ENCODE assay signal across 8 cellular contexts in genomic region chr12:51083140-51083833, GRCh38. TPM values are rescaled to one million over a fixed set of nuclear protein-coding genes. Genes with fewer than 3 reads are reported as not detected.
DNase-seq lines count a peak whose midpoint lies in the region; ATAC-seq and TF ChIP-seq lines count a peak whose summit lies in the region.

TSS of gene CSRNP2 (minus strand) at chr12:51083596. CDS start at chr12:51076561, 7,035 bp downstream.

- peak within 1 kb of the TSS; percentile 85 for H3K4me3 ChIP-seq in Caco-2 (ENCODE audit: low read depth, low read length)
- H3K4me3 ChIP-seq in NT2/D1 (ENCODE audit: insufficient read length, low read depth), result peak within 1 kb of the TSS; percentile 86
- peak within 1 kb of the TSS; percentile 38 for H3K4me3 ChIP-seq in endocrine pancreas (ENCODE audit: control insufficient read depth, insufficient read depth, low read length)

- POLR2A ChIA-PET in Caco-2 (lab: Charles Lee), result interaction anchor here (0.5 to 2.6 kb wide), 45 partner anchors 8 to 1435 kb away, joined by 3 to 27 read pairs (median 4); partner anchors contain the start of genes DAZAP2, FAM186A, POU6F1 and SLC11A2

- BruUV-seq in Caco-2 (replicated peaks; lab: Mats Ljungman, UMichigan), result no TSS peak

- H3K27me3 ChIP-seq in Caco-2 (replicated peaks; ENCODE audit: control insufficient read depth, insufficient read depth, low read length) (no peaks in the 10 kb centered on the region), NT2/D1 (ENCODE audit: insufficient read depth, insufficient read length) (no peaks in the 10 kb centered on the region), endocrine pancreas (ENCODE audit: control insufficient read depth, insufficient read depth, low read length) (no peaks in the 10 kb centered on the region)

- H3K4me1 Mint-ChIP-seq in Caco-2 (ENCODE audit: low read depth, unreplicated experiment), result peaks cover 16% of the 10 kb centered on the region
- H3K4me1 Mint-ChIP-seq in activated CD8-positive, alpha-beta memory T cell treated with anti-CD3 and anti-CD28 coated beads, Interleukin-2, amount 10 ng/mL, durations not matched to agents 7 days and 5 days, result peaks cover 34% of the 10 kb centered on the region

- H3K36me3 ChIP-seq in Caco-2 (ENCODE audit: control insufficient read depth, insufficient read depth, low read length) (no peaks in the 10 kb centered on the region), NT2/D1 (ENCODE audit: insufficient read depth, insufficient read length, low read length) (no peaks in the 10 kb centered on the region), endocrine pancreas (ENCODE audit: control insufficient read depth, insufficient read depth, low read length) (no peaks in the 10 kb centered on the region)

- H3K27ac Mint-ChIP-seq in Caco-2 (ENCODE audit: unreplicated experiment), result peak within 1 kb of the TSS; percentile 94
- peak within 1 kb of the TSS; percentile 83 for H3K27ac Mint-ChIP-seq in activated CD8-positive, alpha-beta memory T cell treated with anti-CD3 and anti-CD28 coated beads, Interleukin-2, amount 10 ng/mL, durations not matched to agents 7 days and 5 days

- no peaks in the 10 kb centered on the region for H3K9me3 ChIP-seq in Caco-2
- H3K9me3 ChIP-seq in NT2/D1 (ENCODE audit: insufficient read depth, low read length), result no peaks in the 10 kb centered on the region
- H3K9me3 ChIP-seq in endocrine pancreas (ENCODE audit: control insufficient read depth, low read length), result no peaks in the 10 kb centered on the region

- CTCF ChIA-PET in Caco-2 (lab: Charles Lee), result interaction anchor here (0.5 to 1.3 kb wide), 9 partner anchors 12 to 1349 kb away, joined by 3 to 6 read pairs (median 3); partner anchors contain the start of genes LETMD1 and POU6F1
- CTCF ChIA-PET in activated CD8-positive, alpha-beta memory T cell treated with anti-CD3 and anti-CD28 coated beads, Interleukin-2, amount 10 ng/mL, durations not matched to agents 7 days and 5 days (lab: Charles Lee), result interaction anchor here (0.7 to 1.5 kb wide), 4 partner anchors 34 to 578 kb away, joined by 3 to 6 read pairs (median 4); no protein-coding TSS in a partner anchor

- peak within 1 kb of the TSS; percentile 91 for H3K9ac ChIP-seq in NT2/D1 (ENCODE audit: insufficient read length, low read depth)
- H3K9ac ChIP-seq in endocrine pancreas (ENCODE audit: control insufficient read depth, insufficient read depth, low read length), result peak within 1 kb of the TSS; percentile 50

- peak; percentile 98 for ATAC-seq in GM21381 (IDR thresholded peaks at IDR 0.05; ENCODE audit: unreplicated experiment)
- peak; percentile 98 for ATAC-seq in activated CD8-positive, alpha-beta memory T cell treated with anti-CD3 and anti-CD28 coated beads, Interleukin-2, amount 10 ng/mL, durations not matched to agents 7 days and 5 days

- TF ChIP-seq CTCF in Caco-2 (IDR thresholded peaks at IDR 0.05; ENCODE audit: insufficient read depth in 1 of 2, low read depth in 1 of 2, low read length in 1 of 2, severe bottlenecking in 1 of 2, unreplicated experiment in 1 of 2), result peak in 1 of 2 experiments; percentile 2

- peak; percentile 98 to 99 for DNase-seq in Caco-2
- peak in 75 of 76 experiments; percentile 36 to 96 (median 89) for DNase-seq in HUDEP-2 (lab: John Stamatoyannopoulos, UW; ENCODE audit: unreplicated experiment in 76 of 76)
- DNase-seq in NT2/D1 (ENCODE audit: low read depth, low spot score), result peak; percentile 97
- peak; percentile 97 for DNase-seq in activated CD8-positive, alpha-beta memory T cell treated with anti-CD3 and anti-CD28 coated beads, Interleukin-2, amount 10 ng/mL, durations not matched to agents 7 days and 5 days
- peak; percentile 99 for DNase-seq in mesenteric fat pad (ENCODE audit: low spot score)
- DNase-seq in stimulated activated CD8-positive, alpha-beta memory T cell treated with anti-CD3 and anti-CD28 coated beads, Interleukin-15, amount 100 ng/mL, for 24 hours (ENCODE audit: low read depth), result peak; percentile 87

- H3K36me3 Mint-ChIP-seq in Caco-2 (ENCODE audit: insufficient read depth, unreplicated experiment), result peaks cover 43% of the 10 kb centered on the region
- peaks cover 14% of the 10 kb centered on the region for H3K36me3 Mint-ChIP-seq in activated CD8-positive, alpha-beta memory T cell treated with anti-CD3 and anti-CD28 coated beads, Interleukin-2, amount 10 ng/mL, durations not matched to agents 7 days and 5 days

- H3K27me3 Mint-ChIP-seq in Caco-2 (ENCODE audit: insufficient read depth, unreplicated experiment), result no peaks in the 10 kb centered on the region
- H3K27me3 Mint-ChIP-seq in activated CD8-positive, alpha-beta memory T cell treated with anti-CD3 and anti-CD28 coated beads, Interleukin-2, amount 10 ng/mL, durations not matched to agents 7 days and 5 days, result no peaks in the 10 kb centered on the region

- no peaks in the 10 kb centered on the region for H3K9me3 Mint-ChIP-seq in Caco-2 (ENCODE audit: unreplicated experiment)
- H3K9me3 Mint-ChIP-seq in activated CD8-positive, alpha-beta memory T cell treated with anti-CD3 and anti-CD28 coated beads, Interleukin-2, amount 10 ng/mL, durations not matched to agents 7 days and 5 days (ENCODE audit: low read depth), result no peaks in the 10 kb centered on the region

- H3K4me1 ChIP-seq in Caco-2 (peaks cover 10% of the 10 kb centered on the region; the same call in 1 of the 2 replicates), NT2/D1 (ENCODE audit: insufficient read depth, insufficient read length) (peaks cover 2% of the 10 kb centered on the region), endocrine pancreas (ENCODE audit: control insufficient read depth, insufficient read depth, low read length) (peaks cover 8% of the 10 kb centered on the region)

- peak within 1 kb of the TSS; percentile 96 for H3K4me3 Mint-ChIP-seq in Caco-2 (ENCODE audit: unreplicated experiment)
- H3K4me3 Mint-ChIP-seq in activated CD8-positive, alpha-beta memory T cell treated with anti-CD3 and anti-CD28 coated beads, Interleukin-2, amount 10 ng/mL, durations not matched to agents 7 days and 5 days, result peak within 1 kb of the TSS; percentile 89

- intact Hi-C loops in Caco-2 (cut with micrococcal nuclease; ENCODE audit: unreplicated experiment), result loop anchor here (1.0 to 2.0 kb wide), 7 partner anchors 12 to 258 kb away; partner anchors contain the start of genes DAZAP2, POU6F1 and TFCP2

RNA-seq across cellular contexts. Expression of gene CSRNP2, which starts in this region (rescaled TPM):
- total RNA-seq in Caco-2 (2022) (39.7 and 44.0 TPM in 2 replicates), mesenteric fat pad (33.6 TPM)
- total RNA-seq in activated CD8-positive, alpha-beta memory T cell treated with anti-CD3 and anti-CD28 coated beads, Interleukin-2, amount 10 ng/mL, durations not matched to agents 7 days and 5 days, result 10 to 100 TPM; 17.7 to 20.4 TPM

Comparison
In these comparisons a context has a peak if more than half of its experiments do, and no peak if none do; other contexts are left out.
1. Peak in every context shown above with its lines: DNase-seq, ATAC-seq and H3K4me3 ChIP-seq.